ENCODE assay signal across 2 cellular contexts in the genomic region with DNA sequence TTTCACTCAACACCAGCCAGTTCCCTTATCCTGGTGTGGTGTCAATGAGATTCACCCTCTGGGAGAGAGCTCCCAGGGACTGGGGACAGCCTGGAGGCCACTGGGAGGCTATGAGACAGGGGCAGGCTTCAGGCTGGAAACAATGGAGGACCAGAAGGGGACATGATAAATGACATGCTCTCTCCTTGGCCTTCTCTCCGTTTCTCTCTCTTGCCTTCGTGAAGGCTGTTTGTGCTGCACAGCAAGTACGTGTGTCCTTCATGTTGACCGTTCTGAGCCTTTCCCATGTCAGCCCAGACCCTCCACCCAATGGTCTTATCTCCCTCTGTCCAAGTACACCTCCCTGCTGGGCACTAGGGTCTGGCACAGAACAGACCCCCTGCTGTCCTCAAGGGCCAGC.
TF ChIP-seq lines count a peak whose summit lies in the region.

No MANE protein-coding gene starts in this region.

TF ChIP-seq in HEK293, 187 proteins besides CTCF, POLR2A, EP300 and RAD21:
- TF ChIP-seq ZIC2 (tag by site-specific recombination; IDR thresholded peaks at IDR 0.05) (peak; percentile 67), ZNF660 (tag by site-specific recombination; IDR thresholded peaks at IDR 0.05) (no peak), ZNF629 (tag by site-specific recombination; IDR thresholded peaks at IDR 0.05) (no peak)

TF ChIP-seq in K562, 482 proteins besides CTCF, POLR2A, EP300 and RAD21:
- TF ChIP-seq PTTG1 (tag; IDR thresholded peaks at IDR 0.05; ENCODE audit: low read depth) (no peak), RBFOX2 (IDR thresholded peaks at IDR 0.05; ENCODE audit: low read depth, low read length) (no peak), OTX1 (CRISPR knock-in tag; IDR thresholded peaks at IDR 0.05) (0 out of 2 replicates have a peak, but pooled peaks have one; percentile 48), RBBP5 (IDR thresholded peaks at IDR 0.05; ENCODE audit: borderline replicate concordance, insufficient read depth, low read length, poor library complexity, severe bottlenecking) (no peak), RBM34 (IDR thresholded peaks at IDR 0.05; ENCODE audit: borderline replicate concordance, insufficient read depth, low read length) (no peak), ZNF174 (CRISPR knock-in tag; IDR thresholded peaks at IDR 0.05) (no peak), YY1 (IDR thresholded peaks at IDR 0.05; ENCODE audit: borderline replicate concordance in 1 of 3, control insufficient read depth in 1 of 3, extremely low read depth in 1 of 3, insufficient read depth in 3 of 3, insufficient read length in 1 of 3, insufficient replicate concordance in 2 of 3, low read depth in 1 of 3, low read length in 2 of 3) (peak in 1 of 3 experiments; percentile 68), GTF2A2 (tag; IDR thresholded peaks at IDR 0.05) (no peak), HNRNPK (IDR thresholded peaks at IDR 0.05; ENCODE audit: low read depth, low read length, poor library complexity, severe bottlenecking) (no peak), ARHGAP35 (IDR thresholded peaks at IDR 0.05; ENCODE audit: partially characterized antibody) (no peak), CHD4 (IDR thresholded peaks at IDR 0.05; ENCODE audit: insufficient read depth, insufficient replicate concordance, low read depth, low read length, poor library complexity, severe bottlenecking) (no peak), ARID1B (IDR thresholded peaks at IDR 0.05) (no peak), KDM5B (IDR thresholded peaks at IDR 0.05; ENCODE audit: insufficient replicate concordance, low read depth, low read length) (no peak)
- TF ChIP-seq, protein P1, sequence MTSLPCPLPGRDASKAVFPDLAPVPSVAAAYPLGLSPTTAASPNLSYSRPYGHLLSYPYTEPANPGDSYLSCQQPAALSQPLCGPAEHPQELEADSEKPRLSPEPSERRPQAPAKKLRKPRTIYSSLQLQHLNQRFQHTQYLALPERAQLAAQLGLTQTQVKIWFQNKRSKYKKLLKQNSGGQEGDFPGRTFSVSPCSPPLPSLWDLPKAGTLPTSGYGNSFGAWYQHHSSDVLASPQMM (CRISPR knock-in tag; IDR thresholded peaks at IDR 0.05) = no peak
- TF ChIP-seq, protein P2, sequence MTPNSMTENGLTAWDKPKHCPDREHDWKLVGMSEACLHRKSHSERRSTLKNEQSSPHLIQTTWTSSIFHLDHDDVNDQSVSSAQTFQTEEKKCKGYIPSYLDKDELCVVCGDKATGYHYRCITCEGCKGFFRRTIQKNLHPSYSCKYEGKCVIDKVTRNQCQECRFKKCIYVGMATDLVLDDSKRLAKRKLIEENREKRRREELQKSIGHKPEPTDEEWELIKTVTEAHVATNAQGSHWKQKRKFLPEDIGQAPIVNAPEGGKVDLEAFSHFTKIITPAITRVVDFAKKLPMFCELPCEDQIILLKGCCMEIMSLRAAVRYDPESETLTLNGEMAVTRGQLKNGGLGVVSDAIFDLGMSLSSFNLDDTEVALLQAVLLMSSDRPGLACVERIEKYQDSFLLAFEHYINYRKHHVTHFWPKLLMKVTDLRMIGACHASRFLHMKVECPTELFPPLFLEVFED (CRISPR knock-in tag; conservative IDR thresholded peaks at IDR 0.05) = no peak
- TF ChIP-seq, protein P3, sequence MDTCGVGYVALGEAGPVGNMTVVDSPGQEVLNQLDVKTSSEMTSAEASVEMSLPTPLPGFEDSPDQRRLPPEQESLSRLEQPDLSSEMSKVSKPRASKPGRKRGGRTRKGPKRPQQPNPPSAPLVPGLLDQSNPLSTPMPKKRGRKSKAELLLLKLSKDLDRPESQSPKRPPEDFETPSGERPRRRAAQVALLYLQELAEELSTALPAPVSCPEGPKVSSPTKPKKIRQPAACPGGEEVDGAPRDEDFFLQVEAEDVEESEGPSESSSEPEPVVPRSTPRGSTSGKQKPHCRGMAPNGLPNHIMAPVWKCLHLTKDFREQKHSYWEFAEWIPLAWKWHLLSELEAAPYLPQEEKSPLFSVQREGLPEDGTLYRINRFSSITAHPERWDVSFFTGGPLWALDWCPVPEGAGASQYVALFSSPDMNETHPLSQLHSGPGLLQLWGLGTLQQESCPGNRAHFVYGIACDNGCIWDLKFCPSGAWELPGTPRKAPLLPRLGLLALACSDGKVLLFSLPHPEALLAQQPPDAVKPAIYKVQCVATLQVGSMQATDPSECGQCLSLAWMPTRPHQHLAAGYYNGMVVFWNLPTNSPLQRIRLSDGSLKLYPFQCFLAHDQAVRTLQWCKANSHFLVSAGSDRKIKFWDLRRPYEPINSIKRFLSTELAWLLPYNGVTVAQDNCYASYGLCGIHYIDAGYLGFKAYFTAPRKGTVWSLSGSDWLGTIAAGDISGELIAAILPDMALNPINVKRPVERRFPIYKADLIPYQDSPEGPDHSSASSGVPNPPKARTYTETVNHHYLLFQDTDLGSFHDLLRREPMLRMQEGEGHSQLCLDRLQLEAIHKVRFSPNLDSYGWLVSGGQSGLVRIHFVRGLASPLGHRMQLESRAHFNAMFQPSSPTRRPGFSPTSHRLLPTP (IDR thresholded peaks at IDR 0.05; ENCODE audit: borderline replicate concordance, extremely low read depth, insufficient read length) = no peak
- TF ChIP-seq, protein P4, sequence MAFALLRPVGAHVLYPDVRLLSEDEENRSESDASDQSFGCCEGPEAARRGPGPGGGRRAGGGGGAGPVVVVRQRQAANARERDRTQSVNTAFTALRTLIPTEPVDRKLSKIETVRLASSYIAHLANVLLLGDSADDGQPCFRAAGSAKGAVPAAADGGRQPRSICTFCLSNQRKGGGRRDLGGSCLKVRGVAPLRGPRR (CRISPR knock-in tag; IDR thresholded peaks at IDR 0.05) = no peak
- TF ChIP-seq, protein P5, sequence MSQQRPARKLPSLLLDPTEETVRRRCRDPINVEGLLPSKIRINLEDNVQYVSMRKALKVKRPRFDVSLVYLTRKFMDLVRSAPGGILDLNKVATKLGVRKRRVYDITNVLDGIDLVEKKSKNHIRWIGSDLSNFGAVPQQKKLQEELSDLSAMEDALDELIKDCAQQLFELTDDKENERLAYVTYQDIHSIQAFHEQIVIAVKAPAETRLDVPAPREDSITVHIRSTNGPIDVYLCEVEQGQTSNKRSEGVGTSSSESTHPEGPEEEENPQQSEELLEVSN (IDR thresholded peaks at IDR 0.05; ENCODE audit: borderline replicate concordance in 1 of 2, extremely low read depth in 1 of 2, insufficient read depth in 1 of 2, insufficient read length in 1 of 2, low read depth in 1 of 2, low read length in 1 of 2, poor library complexity in 1 of 2, severe bottlenecking in 1 of 2) = peak in 1 of 2 experiments; percentile 4
- TF ChIP-seq, protein P6, sequence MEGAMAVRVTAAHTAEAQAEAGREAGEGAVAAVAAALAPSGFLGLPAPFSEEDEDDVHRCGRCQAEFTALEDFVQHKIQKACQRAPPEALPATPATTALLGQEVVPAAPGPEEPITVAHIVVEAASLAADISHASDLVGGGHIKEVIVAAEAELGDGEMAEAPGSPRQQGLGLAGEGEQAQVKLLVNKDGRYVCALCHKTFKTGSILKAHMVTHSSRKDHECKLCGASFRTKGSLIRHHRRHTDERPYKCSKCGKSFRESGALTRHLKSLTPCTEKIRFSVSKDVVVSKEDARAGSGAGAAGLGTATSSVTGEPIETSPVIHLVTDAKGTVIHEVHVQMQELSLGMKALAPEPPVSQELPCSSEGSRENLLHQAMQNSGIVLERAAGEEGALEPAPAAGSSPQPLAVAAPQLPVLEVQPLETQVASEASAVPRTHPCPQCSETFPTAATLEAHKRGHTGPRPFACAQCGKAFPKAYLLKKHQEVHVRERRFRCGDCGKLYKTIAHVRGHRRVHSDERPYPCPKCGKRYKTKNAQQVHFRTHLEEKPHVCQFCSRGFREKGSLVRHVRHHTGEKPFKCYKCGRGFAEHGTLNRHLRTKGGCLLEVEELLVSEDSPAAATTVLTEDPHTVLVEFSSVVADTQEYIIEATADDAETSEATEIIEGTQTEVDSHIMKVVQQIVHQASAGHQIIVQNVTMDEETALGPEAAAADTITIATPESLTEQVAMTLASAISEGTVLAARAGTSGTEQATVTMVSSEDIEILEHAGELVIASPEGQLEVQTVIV (CRISPR knock-in tag; IDR thresholded peaks at IDR 0.05; ENCODE audit: borderline replicate concordance) = no peak
- TF ChIP-seq, protein P7, sequence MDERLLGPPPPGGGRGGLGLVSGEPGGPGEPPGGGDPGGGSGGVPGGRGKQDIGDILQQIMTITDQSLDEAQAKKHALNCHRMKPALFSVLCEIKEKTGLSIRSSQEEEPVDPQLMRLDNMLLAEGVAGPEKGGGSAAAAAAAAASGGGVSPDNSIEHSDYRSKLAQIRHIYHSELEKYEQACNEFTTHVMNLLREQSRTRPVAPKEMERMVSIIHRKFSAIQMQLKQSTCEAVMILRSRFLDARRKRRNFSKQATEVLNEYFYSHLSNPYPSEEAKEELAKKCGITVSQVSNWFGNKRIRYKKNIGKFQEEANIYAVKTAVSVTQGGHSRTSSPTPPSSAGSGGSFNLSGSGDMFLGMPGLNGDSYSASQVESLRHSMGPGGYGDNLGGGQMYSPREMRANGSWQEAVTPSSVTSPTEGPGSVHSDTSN (CRISPR knock-in tag; IDR thresholded peaks at IDR 0.05; ENCODE audit: low read depth) = no peak
- TF ChIP-seq, protein P7 (tag; conservative IDR thresholded peaks at IDR 0.05; ENCODE audit: low read depth) = no peak; the same call in 1 of the 2 replicates
